15 cellular contexts compared by ENCODE assay signal in genomic region chr13:44822291-44822690, GRCh38.
A peak's percentile ranks its signal among the peaks of the same experiment; 100 is the strongest.
DNase-seq lines count a peak whose midpoint lies in the region; ATAC-seq and TF ChIP-seq lines count a peak whose summit lies in the region.
"Had no signal": no experiment of that assay in that cellular context is flagged by ENCODE, and none has a peak within 500 bp of the region (broad histone marks: within the 10 kb centered on the region; RNA-seq: fewer than 3 reads in every experiment).

No MANE protein-coding gene starts in this region.

- H3K4me1 Mint-ChIP-seq in GM23338 = peaks cover 20% of the 10 kb centered on the region
- peaks cover 16% of the 10 kb centered on the region for H3K4me1 Mint-ChIP-seq in activated naive CD8-positive, alpha-beta T cell treated with anti-CD3 and anti-CD28 coated beads, Interleukin-2, amount 50 U/mL, for 24 hours
- H3K4me1 Mint-ChIP-seq: CD14-positive monocyte had no signal

- in situ Hi-C loops in brain microvascular endothelial cell (cut with HindIII; ENCODE audit: low pct_ligation_motif_present, low sequenced_read_pairs) = no loop called here

- no peaks in the 10 kb centered on the region for H3K9me3 Mint-ChIP-seq in GM23338
- H3K9me3 Mint-ChIP-seq in activated naive CD8-positive, alpha-beta T cell treated with anti-CD3 and anti-CD28 coated beads, Interleukin-2, amount 50 U/mL, for 24 hours = no peaks in the 10 kb centered on the region
- H3K9me3 Mint-ChIP-seq: CD8-positive, alpha-beta T cell had no signal

- DNase-seq in GM23338 (ENCODE audit: low spot score) (no peak), brain microvascular endothelial cell (peak; percentile 73), sciatic nerve (ENCODE audit: low spot score) (no peak), T-helper 9 cell (no peak), germinal center (ENCODE audit: low spot score) (no peak), COLO829 (ENCODE audit: low spot score) (no peak)
- DNase-seq in activated naive CD8-positive, alpha-beta T cell treated with anti-CD3 and anti-CD28 coated beads, Interleukin-2, amount 50 U/mL, for 24 hours = no peak
- DNase-seq: Caco-2, DMS53, GF-D8, H7 had no signal

- H3K4me1 ChIP-seq in GM23338 (ENCODE audit: insufficient read depth) (peaks cover 7% of the 10 kb centered on the region), muscle layer of colon (ENCODE audit: insufficient read depth, low read length) (no peaks in the 10 kb centered on the region)

- no peak overlapping the region for H3K27ac Mint-ChIP-seq in GM23338
- no peak overlapping the region for H3K27ac Mint-ChIP-seq in activated naive CD8-positive, alpha-beta T cell treated with anti-CD3 and anti-CD28 coated beads, Interleukin-2, amount 50 U/mL, for 24 hours
- H3K27ac Mint-ChIP-seq: CD14-positive monocyte; CD8-positive, alpha-beta T cell had no signal

- H3K4me2 ChIP-seq in GM23338 = no peak overlapping the region

- H4K20me1 ChIP-seq in GM23338 (replicated peaks; ENCODE audit: insufficient read depth) = no peaks in the 10 kb centered on the region

- peak overlapping the region; percentile 93 for H2AFZ ChIP-seq in GM23338

- H3K27ac ChIP-seq in GM23338 (ENCODE audit: low read depth) (no peak overlapping the region), brain microvascular endothelial cell (no peak overlapping the region), muscle layer of colon (ENCODE audit: low read depth, low read length) (peak overlapping the region; percentile 9)
- H3K27ac ChIP-seq: 22Rv1 had no signal

- no peaks in the 10 kb centered on the region for H3K9me2 ChIP-seq in GM23338 (ENCODE audit: insufficient read depth)

- H3K36me3 Mint-ChIP-seq in GM23338 (ENCODE audit: low read depth) = no peaks in the 10 kb centered on the region
- no peaks in the 10 kb centered on the region for H3K36me3 Mint-ChIP-seq in activated naive CD8-positive, alpha-beta T cell treated with anti-CD3 and anti-CD28 coated beads, Interleukin-2, amount 50 U/mL, for 24 hours (ENCODE audit: low read depth)
- H3K36me3 Mint-ChIP-seq: CD14-positive monocyte; CD8-positive, alpha-beta T cell had no signal

- no peak for TF ChIP-seq CTCF in GM23338 (conservative IDR thresholded peaks at IDR 0.05; ENCODE audit: low read depth in 2 of 2)
- TF ChIP-seq CTCF in brain microvascular endothelial cell (IDR thresholded peaks at IDR 0.05; ENCODE audit: low read depth, low read length, missing control alignments) = no peak

- H3K27me3 ChIP-seq in GM23338 (ENCODE audit: insufficient read depth) (no peaks in the 10 kb centered on the region), brain microvascular endothelial cell (replicated peaks) (no peaks in the 10 kb centered on the region), muscle layer of colon (ENCODE audit: control insufficient read depth in 1 of 2, insufficient read depth in 2 of 2, low read length in 2 of 2) (no peaks in the 10 kb centered on the region)

- H3K27me3 Mint-ChIP-seq in GM23338 (ENCODE audit: insufficient read depth, low read depth, poor library complexity) = peaks cover 3% of the 10 kb centered on the region
- peaks cover 7% of the 10 kb centered on the region for H3K27me3 Mint-ChIP-seq in activated naive CD8-positive, alpha-beta T cell treated with anti-CD3 and anti-CD28 coated beads, Interleukin-2, amount 50 U/mL, for 24 hours

- H3K79me2 ChIP-seq in GM23338 (replicated peaks; ENCODE audit: insufficient read depth) = no peaks in the 10 kb centered on the region

- no peak overlapping the region for H3K4me3 ChIP-seq in GM23338
- H3K4me3 ChIP-seq in brain microvascular endothelial cell (ENCODE audit: low read depth, low read length) = no peak overlapping the region
- H3K4me3 ChIP-seq in muscle layer of colon (ENCODE audit: low read depth in 1 of 2, low read length in 2 of 2) = peak overlapping the region in 1 of 2 donors; percentile 14

- no peak overlapping the region for H3K4me3 Mint-ChIP-seq in GM23338
- no peak overlapping the region for H3K4me3 Mint-ChIP-seq in activated naive CD8-positive, alpha-beta T cell treated with anti-CD3 and anti-CD28 coated beads, Interleukin-2, amount 50 U/mL, for 24 hours
- H3K4me3 Mint-ChIP-seq: CD14-positive monocyte; CD8-positive, alpha-beta T cell had no signal

- intact Hi-C loops in sciatic nerve (cut with DNase I) = no loop called here

- ATAC-seq in GM23338 = no peak
- ATAC-seq in sciatic nerve = peak; percentile 77
- ATAC-seq in activated naive CD8-positive, alpha-beta T cell treated with anti-CD3 and anti-CD28 coated beads, Interleukin-2, amount 50 U/mL, for 24 hours = no peak
- ATAC-seq: CD8-positive, alpha-beta T cell had no signal

- H3K36me3 ChIP-seq in GM23338 (ENCODE audit: insufficient read depth) (no peaks in the 10 kb centered on the region), brain microvascular endothelial cell (replicated peaks) (no peaks in the 10 kb centered on the region), muscle layer of colon (ENCODE audit: insufficient read depth, low read length) (no peaks in the 10 kb centered on the region)

- H3K9ac ChIP-seq in muscle layer of colon (ENCODE audit: low read length) = no peak overlapping the region

- H3K9me3 ChIP-seq in muscle layer of colon (ENCODE audit: low read length) = no peaks in the 10 kb centered on the region
- H3K9me3 ChIP-seq: Caco-2 had no signal

- no peaks in the 10 kb centered on the region for H3F3A ChIP-seq in GM23338 (replicated peaks; ENCODE audit: low read depth)

TF ChIP-seq in GM23338, 12 proteins besides CTCF, POLR2A, EP300 and RAD21 (continues in another document):
- TF ChIP-seq ETS1 (IDR thresholded peaks at IDR 0.05) = no peak
- no peak for TF ChIP-seq JUNB (IDR thresholded peaks at IDR 0.05; ENCODE audit: unreplicated experiment)
- TF ChIP-seq ZNF114 (CRISPR knock-in tag; IDR thresholded peaks at IDR 0.05) = no peak
- no peak for TF ChIP-seq POLR2AphosphoS5 (IDR thresholded peaks at IDR 0.05; ENCODE audit: low read depth)
- no peak for TF ChIP-seq EZH2 (IDR thresholded peaks at IDR 0.05; ENCODE audit: low read depth, unreplicated experiment)
- no peak for TF ChIP-seq NANOG (IDR thresholded peaks at IDR 0.05; ENCODE audit: borderline replicate concordance)
- TF ChIP-seq CREB1 (CRISPR knock-in tag; IDR thresholded peaks at IDR 0.05; ENCODE audit: low read depth) = no peak
- no peak for TF ChIP-seq ZNF331 (CRISPR knock-in tag; IDR thresholded peaks at IDR 0.05; ENCODE audit: low read depth)
- no peak for TF ChIP-seq EZH2phosphoT487 (IDR thresholded peaks at IDR 0.05; ENCODE audit: unreplicated experiment)
